In genomic region chr7:26048663-26049062, GRCh38 we compare ENCODE assay signal across 3 cellular contexts.
"Had no signal": no experiment of that assay in that cellular context is flagged by ENCODE, and none has a peak within 500 bp of the region (broad histone marks: within the 10 kb centered on the region; RNA-seq: fewer than 3 reads in every experiment).

No MANE protein-coding gene starts in this region.

- DNase-seq: GDM1, GF-D8 had no signal

- ATAC-seq: GM12878 had no signal

- H3K4me3 ChIP-seq: GM12878 had no signal
